Comparison of ENCODE assay signal across 15 cellular contexts in the genomic region with DNA sequence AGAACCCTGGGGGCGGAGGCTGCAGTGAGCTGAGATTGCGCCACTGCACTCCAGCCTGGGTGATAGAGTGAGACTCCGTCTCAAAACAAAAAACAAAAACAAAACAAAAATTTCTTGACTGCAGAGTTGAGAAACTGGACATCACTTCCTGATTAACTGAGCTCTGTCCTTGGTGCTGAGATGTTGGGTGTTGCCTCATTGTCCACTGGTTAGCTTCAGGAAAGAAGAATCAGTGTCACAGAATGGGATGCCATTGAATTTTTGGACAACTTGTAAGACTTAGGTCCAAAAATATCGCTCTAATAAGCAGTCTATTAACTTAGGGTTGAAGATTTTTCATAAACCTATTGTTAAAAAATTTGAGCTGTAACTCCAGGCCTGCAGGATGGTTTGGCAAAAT. TPM values are rescaled to one million over a fixed set of nuclear protein-coding genes. Genes with fewer than 3 reads are reported as not detected.
DNase-seq lines count a peak whose midpoint lies in the region; ATAC-seq, FAIRE-seq and TF ChIP-seq lines count a peak whose summit lies in the region.
"Had no signal": no experiment of that assay in that cellular context is flagged by ENCODE, and none has a peak within 500 bp of the region (broad histone marks: within the 10 kb centered on the region; RNA-seq: fewer than 3 reads in every experiment).

No MANE protein-coding gene starts in this region.

- no peak overlapping the region for H3K4me3 ChIP-seq in epithelial cell of esophagus (ENCODE audit: low read length)
- H3K4me3 ChIP-seq: adrenal gland, right lobe of liver had no signal

- DNase-seq in activated naive CD4-positive, alpha-beta T cell treated with anti-CD3 and anti-CD28 coated beads for 36 hours, result peak; percentile 32
- DNase-seq in activated naive CD4-positive, alpha-beta T cell treated with anti-CD3 and anti-CD28 coated beads, Interleukin-2, amount 50 U/mL, for 72 hours (ENCODE audit: low spot score in 2 of 2), result no peak
- peak; percentile 5 for DNase-seq in RCC 7860 (ENCODE audit: low spot score)
- DNase-seq in epithelial cell of esophagus (ENCODE audit: low read depth), result peak; percentile 71
- peak; percentile 10 for DNase-seq in smooth muscle cell of the brain vasculature (ENCODE audit: low read depth, low spot score)
- no peak for DNase-seq in activated T-cell treated with anti-CD3 and anti-CD28 coated beads, Interleukin-2, amount 50 U/mL, for 4 hours
- DNase-seq in activated CD4-positive, alpha-beta memory T cell treated with anti-CD3 and anti-CD28 coated beads, Interleukin-2, amount 10 ng/mL, durations not matched to agents 7 days and 5 days, result no peak
- DNase-seq: NCI-H1436 treated with DMSO at 0.1 percent for 48 hours; right lobe of liver; stimulated activated naive CD8-positive, alpha-beta T cell treated with anti-CD3 and anti-CD28 coated beads, Interleukin-15, Interleukin-2, amounts not matched to agents 100 U/mL and 50 U/mL, for 24 hours had no signal

- no peaks in the 10 kb centered on the region for H3K36me3 Mint-ChIP-seq in activated naive CD4-positive, alpha-beta T cell treated with anti-CD3 and anti-CD28 coated beads for 36 hours (ENCODE audit: low read depth)
- no peaks in the 10 kb centered on the region for H3K36me3 Mint-ChIP-seq in activated naive CD4-positive, alpha-beta T cell treated with anti-CD3 and anti-CD28 coated beads, Interleukin-2, amount 50 U/mL, for 72 hours
- H3K36me3 Mint-ChIP-seq in activated T-cell treated with anti-CD3 and anti-CD28 coated beads, Interleukin-2, amount 50 U/mL, for 4 hours (ENCODE audit: insufficient read depth), result no peaks in the 10 kb centered on the region
- H3K36me3 Mint-ChIP-seq in activated CD4-positive, alpha-beta memory T cell treated with anti-CD3 and anti-CD28 coated beads, Interleukin-2, amount 10 ng/mL, durations not matched to agents 7 days and 5 days (ENCODE audit: low read depth), result no peaks in the 10 kb centered on the region

- no peaks in the 10 kb centered on the region for H3K27me3 Mint-ChIP-seq in activated naive CD4-positive, alpha-beta T cell treated with anti-CD3 and anti-CD28 coated beads for 36 hours (ENCODE audit: low read depth)
- H3K27me3 Mint-ChIP-seq in activated T-cell treated with anti-CD3 and anti-CD28 coated beads, Interleukin-2, amount 50 U/mL, for 4 hours (ENCODE audit: low read depth), result peaks cover 11% of the 10 kb centered on the region
- H3K27me3 Mint-ChIP-seq in activated CD4-positive, alpha-beta memory T cell treated with anti-CD3 and anti-CD28 coated beads, Interleukin-2, amount 10 ng/mL, durations not matched to agents 7 days and 5 days, result peaks cover 8% of the 10 kb centered on the region

- TF ChIP-seq CTCF in epithelial cell of esophagus (IDR thresholded peaks at IDR 0.05; ENCODE audit: insufficient read depth, low read depth, low read length, missing control alignments), result no peak

- no peaks in the 10 kb centered on the region for H3K9me3 Mint-ChIP-seq in activated naive CD4-positive, alpha-beta T cell treated with anti-CD3 and anti-CD28 coated beads for 36 hours
- no peaks in the 10 kb centered on the region for H3K9me3 Mint-ChIP-seq in activated naive CD4-positive, alpha-beta T cell treated with anti-CD3 and anti-CD28 coated beads, Interleukin-2, amount 50 U/mL, for 72 hours
- no peaks in the 10 kb centered on the region for H3K9me3 Mint-ChIP-seq in activated T-cell treated with anti-CD3 and anti-CD28 coated beads, Interleukin-2, amount 50 U/mL, for 4 hours
- no peaks in the 10 kb centered on the region for H3K9me3 Mint-ChIP-seq in activated CD4-positive, alpha-beta memory T cell treated with anti-CD3 and anti-CD28 coated beads, Interleukin-2, amount 10 ng/mL, durations not matched to agents 7 days and 5 days

- no peak for FAIRE-seq in RCC 7860 (lab: Jason Lieb, UNC)
- FAIRE-seq: islet of Langerhans, TTC549 had no signal

- intact Hi-C loops in activated naive CD4-positive, alpha-beta T cell treated with anti-CD3 and anti-CD28 coated beads for 36 hours (cut with micrococcal nuclease), result no loop called here

- H3K27ac Mint-ChIP-seq in activated naive CD4-positive, alpha-beta T cell treated with anti-CD3 and anti-CD28 coated beads for 36 hours, result no peak overlapping the region
- H3K27ac Mint-ChIP-seq in activated naive CD4-positive, alpha-beta T cell treated with anti-CD3 and anti-CD28 coated beads, Interleukin-2, amount 50 U/mL, for 72 hours, result no peak overlapping the region
- H3K27ac Mint-ChIP-seq in activated CD4-positive, alpha-beta memory T cell treated with anti-CD3 and anti-CD28 coated beads, Interleukin-2, amount 10 ng/mL, durations not matched to agents 7 days and 5 days, result no peak overlapping the region
- H3K27ac Mint-ChIP-seq: B cell had no signal

- no peak overlapping the region for H3K4me3 Mint-ChIP-seq in activated naive CD4-positive, alpha-beta T cell treated with anti-CD3 and anti-CD28 coated beads for 36 hours
- H3K4me3 Mint-ChIP-seq in activated T-cell treated with anti-CD3 and anti-CD28 coated beads, Interleukin-2, amount 50 U/mL, for 4 hours, result no peak overlapping the region
- H3K4me3 Mint-ChIP-seq in activated CD4-positive, alpha-beta memory T cell treated with anti-CD3 and anti-CD28 coated beads, Interleukin-2, amount 10 ng/mL, durations not matched to agents 7 days and 5 days, result no peak overlapping the region
- H3K4me3 Mint-ChIP-seq: B cell had no signal

- CTCF ChIA-PET in activated naive CD4-positive, alpha-beta T cell treated with anti-CD3 and anti-CD28 coated beads for 36 hours (lab: Charles Lee), result interaction anchor here (1.7 to 2.5 kb wide), 2 partner anchors 13 to 240 kb away, joined by 6 to 8 read pairs; no protein-coding TSS in a partner anchor
- CTCF ChIA-PET in activated CD4-positive, alpha-beta memory T cell treated with anti-CD3 and anti-CD28 coated beads, Interleukin-2, amount 10 ng/mL, durations not matched to agents 7 days and 5 days (lab: Charles Lee), result interaction anchor here (0.7 to 2.1 kb wide), 5 partner anchors 13 to 238 kb away, joined by 3 to 4 read pairs (median 4); no protein-coding TSS in a partner anchor

- no peak for ATAC-seq in activated naive CD4-positive, alpha-beta T cell treated with anti-CD3 and anti-CD28 coated beads, Interleukin-2, amount 50 U/mL, for 72 hours
- ATAC-seq in HG03159 (IDR thresholded peaks at IDR 0.05; ENCODE audit: unreplicated experiment), result no peak
- no peak for ATAC-seq in activated T-cell treated with anti-CD3 and anti-CD28 coated beads, Interleukin-2, amount 50 U/mL, for 4 hours
- ATAC-seq: stimulated activated naive CD8-positive, alpha-beta T cell treated with anti-CD3 and anti-CD28 coated beads, Interleukin-15, Interleukin-2, amounts not matched to agents 100 U/mL and 50 U/mL, for 24 hours had no signal

- POLR2A ChIA-PET in activated CD4-positive, alpha-beta memory T cell treated with anti-CD3 and anti-CD28 coated beads, Interleukin-2, amount 10 ng/mL, durations not matched to agents 7 days and 5 days (lab: Charles Lee), result no interaction called here

- no peaks in the 10 kb centered on the region for H3K4me1 Mint-ChIP-seq in activated naive CD4-positive, alpha-beta T cell treated with anti-CD3 and anti-CD28 coated beads for 36 hours (ENCODE audit: low read depth)
- no peaks in the 10 kb centered on the region for H3K4me1 Mint-ChIP-seq in activated T-cell treated with anti-CD3 and anti-CD28 coated beads, Interleukin-2, amount 50 U/mL, for 4 hours (ENCODE audit: low read depth)
- no peaks in the 10 kb centered on the region for H3K4me1 Mint-ChIP-seq in activated CD4-positive, alpha-beta memory T cell treated with anti-CD3 and anti-CD28 coated beads, Interleukin-2, amount 10 ng/mL, durations not matched to agents 7 days and 5 days
- H3K4me1 Mint-ChIP-seq: B cell had no signal

RNA-seq across cellular contexts. Expression of a gene that starts 23.8 kb away (rescaled TPM):
- not detected for total RNA-seq in activated naive CD4-positive, alpha-beta T cell treated with anti-CD3 and anti-CD28 coated beads for 36 hours
- not detected for total RNA-seq in activated naive CD4-positive, alpha-beta T cell treated with anti-CD3 and anti-CD28 coated beads, Interleukin-2, amount 50 U/mL, for 72 hours
- not detected for total RNA-seq in activated T-cell treated with anti-CD3 and anti-CD28 coated beads, Interleukin-2, amount 50 U/mL, for 4 hours
- total RNA-seq in activated CD4-positive, alpha-beta memory T cell treated with anti-CD3 and anti-CD28 coated beads, Interleukin-2, amount 10 ng/mL, durations not matched to agents 7 days and 5 days, result not detected
- total RNA-seq: adrenal gland, B cell, right lobe of liver had no signal

Comparison
In these comparisons a context has a peak if more than half of its experiments do, and no peak if none do; other contexts are left out.
1. DNase-seq: peak in activated naive CD4-positive, alpha-beta T cell treated with anti-CD3 and anti-CD28 coated beads for 36 hours (single experiment), RCC 7860 (single experiment), epithelial cell of esophagus (single experiment) and smooth muscle cell of the brain vasculature (single experiment); none in activated naive CD4-positive, alpha-beta T cell treated with anti-CD3 and anti-CD28 coated beads, Interleukin-2, amount 50 U/mL, for 72 hours (0 of 2), activated T-cell treated with anti-CD3 and anti-CD28 coated beads, Interleukin-2, amount 50 U/mL, for 4 hours (single experiment) and activated CD4-positive, alpha-beta memory T cell treated with anti-CD3 and anti-CD28 coated beads, Interleukin-2, amount 10 ng/mL, durations not matched to agents 7 days and 5 days (single experiment).